24 cellular contexts compared by ENCODE assay signal in genomic region chrX:115311139-115311538, GRCh38. TPM values are rescaled to one million over a fixed set of nuclear protein-coding genes. Genes with fewer than 3 reads are reported as not detected.
DNase-seq lines count a peak whose midpoint lies in the region; ATAC-seq and TF ChIP-seq lines count a peak whose summit lies in the region.
"Had no signal": no experiment of that assay in that cellular context is flagged by ENCODE, and none has a peak within 500 bp of the region (broad histone marks: within the 10 kb centered on the region; RNA-seq: fewer than 3 reads in every experiment).

No MANE protein-coding gene starts in this region.

- peak overlapping the region; percentile 43 for H3K4me3 ChIP-seq in HUES48 (ENCODE audit: low read depth, low read length)
- no peak overlapping the region for H3K4me3 ChIP-seq in endodermal cell (ENCODE audit: low read length)
- H3K4me3 ChIP-seq: GM23248, SK-N-MC had no signal

- H3K9me3 Mint-ChIP-seq in endodermal cell (peaks cover 8% of the 10 kb centered on the region), mesothelial cell of epicardium (peaks cover 4% of the 10 kb centered on the region)
- H3K9me3 Mint-ChIP-seq: CD8-positive, alpha-beta T cell had no signal

- ATAC-seq in GM21526 (IDR thresholded peaks at IDR 0.05; ENCODE audit: low FRiP score, unreplicated experiment) = no peak
- ATAC-seq: CD8-positive, alpha-beta T cell had no signal

- peaks cover 3% of the 10 kb centered on the region for H3K27me3 Mint-ChIP-seq in endodermal cell (ENCODE audit: insufficient read depth)
- no peaks in the 10 kb centered on the region for H3K27me3 Mint-ChIP-seq in mesothelial cell of epicardium (ENCODE audit: low read depth)

- no CpG with 5 or more reads among the region's 1 CpG for WGBS in endodermal cell (ENCODE audit: insufficient coverage in 1 of 2, insufficient read length in 1 of 2), 2 experiments

- H3K4me3 Mint-ChIP-seq in endodermal cell (no peak overlapping the region), mesothelial cell of epicardium (no peak overlapping the region)
- H3K4me3 Mint-ChIP-seq: CD8-positive, alpha-beta T cell had no signal

- H3K36me3 ChIP-seq in ES-I3 (ENCODE audit: insufficient read depth, low read length) (no peaks in the 10 kb centered on the region), HUES48 (ENCODE audit: control insufficient read depth, insufficient read depth, low read length) (no peaks in the 10 kb centered on the region), endodermal cell (ENCODE audit: control insufficient read depth, insufficient read depth, low read length) (no peaks in the 10 kb centered on the region)

- H3K4me1 ChIP-seq in ES-I3 (ENCODE audit: insufficient read depth, low read length) (peaks cover 9% of the 10 kb centered on the region), HUES48 (ENCODE audit: control insufficient read depth, insufficient read depth, low read length) (peaks cover 18% of the 10 kb centered on the region), endodermal cell (ENCODE audit: control insufficient read depth, insufficient read depth, low read length) (no peaks in the 10 kb centered on the region)

- H3K9me3 ChIP-seq in ES-I3 (ENCODE audit: control insufficient read depth, insufficient read depth, low read length) = peaks cover under 1% of the 10 kb centered on the region; the same call in 1 of the 2 replicates
- peaks cover 4% of the 10 kb centered on the region for H3K9me3 ChIP-seq in HUES48 (ENCODE audit: control insufficient read depth, insufficient read depth, low read length)
- H3K9me3 ChIP-seq in endodermal cell (ENCODE audit: control insufficient read depth, low read length) = peaks cover 8% of the 10 kb centered on the region

- TF ChIP-seq CTCF in endodermal cell (conservative IDR thresholded peaks at IDR 0.05) (no peak), mesothelial cell of epicardium (IDR thresholded peaks at IDR 0.05; ENCODE audit: unreplicated experiment) (no peak)

- H3K27ac Mint-ChIP-seq in endodermal cell = no peak overlapping the region
- H3K27ac Mint-ChIP-seq in mesothelial cell of epicardium = no peak overlapping the region
- H3K27ac Mint-ChIP-seq: CD8-positive, alpha-beta T cell had no signal

- H3K36me3 Mint-ChIP-seq in endodermal cell (ENCODE audit: low read depth) (no peaks in the 10 kb centered on the region), mesothelial cell of epicardium (peaks cover 3% of the 10 kb centered on the region)
- H3K36me3 Mint-ChIP-seq: CD8-positive, alpha-beta T cell had no signal

- H3K27me3 ChIP-seq in HUES48 (ENCODE audit: control insufficient read depth, insufficient read depth, low read length) (peaks cover 20% of the 10 kb centered on the region), endodermal cell (ENCODE audit: control insufficient read depth, insufficient read depth, low read length, poor library complexity, severe bottlenecking) (no peaks in the 10 kb centered on the region)

- peak; percentile 59 for DNase-seq in endodermal cell
- peak; percentile 56 for DNase-seq in iPS-NIHi7 (ENCODE audit: extremely low spot score)
- no peak for DNase-seq in activated CD4-positive, alpha-beta T cell treated with anti-CD3 and anti-CD28 coated beads, Interleukin-2, amount 50 U/mL, for 48 hours
- DNase-seq in NCI-H526 treated with DMSO at 0.1 percent for 48 hours (lab: John Stamatoyannopoulos, UW) = no peak
- no peak for DNase-seq in mesothelial cell of epicardium (ENCODE audit: low spot score in 2 of 2, unreplicated experiment in 2 of 2)
- DNase-seq: AML-193; CD8-positive, alpha-beta T cell; DMS153; GDM1; GM23248; Kasumi-1; NCI-H1694; NCI-H748 treated with DMSO at 0.1 percent for 48 hours; NK-92 treated with Interleukin-12 subunit alpha and Interleukin-12 subunit beta, amount 100 ng/mL, for 24 hours; SHP77 treated with DMSO at 0.1 percent for 48 hours had no signal

- H3K4me1 Mint-ChIP-seq in endodermal cell (peaks cover 17% of the 10 kb centered on the region), mesothelial cell of epicardium (peaks cover 9% of the 10 kb centered on the region)

- H3K27ac ChIP-seq in HUES48 (ENCODE audit: low read depth, low read length) (peak overlapping the region; percentile 58), endodermal cell (ENCODE audit: low read depth, low read length) (no peak overlapping the region)
- H3K27ac ChIP-seq: GM23248, RWPE1, SK-N-MC had no signal

- peak overlapping the region; percentile 41; the same call in 1 of the 2 replicates for H3K9ac ChIP-seq in ES-I3 (ENCODE audit: low read depth, low read length)
- no peak overlapping the region; the same call in 1 of the 2 replicates for H3K9ac ChIP-seq in HUES48 (ENCODE audit: low read depth, low read length)
- H3K9ac ChIP-seq in endodermal cell (ENCODE audit: extremely low read depth, low read length, poor library complexity, severe bottlenecking) = no peak overlapping the region
- H3K9ac ChIP-seq: GM23248 had no signal

RNA-seq across cellular contexts. Expression of gene LUZP4, which starts 21.6 kb away (rescaled TPM):
- total RNA-seq in endodermal cell (not detected), mesothelial cell of epicardium (not detected in 3 replicates)
- not detected for polyA plus RNA-seq in endodermal cell (2013, experiment 1 of 2)
- not detected for polyA plus RNA-seq in endodermal cell (2013, experiment 2 of 2)
- total RNA-seq: A172; CD8-positive, alpha-beta T cell; GM23248; MCF 10A; NCI-H460 had no signal
- polyA plus RNA-seq: AG04450, GM23248 had no signal

Comparison
In these comparisons a context has a peak if more than half of its experiments do, and no peak if none do; other contexts are left out.
1. DNase-seq: peak in endodermal cell (single experiment) and iPS-NIHi7 (single experiment); none in activated CD4-positive, alpha-beta T cell treated with anti-CD3 and anti-CD28 coated beads, Interleukin-2, amount 50 U/mL, for 48 hours (0 of 2), NCI-H526 treated with DMSO at 0.1 percent for 48 hours (single experiment) and mesothelial cell of epicardium (0 of 2).